In genomic region chr20:5076913-5077312, GRCh38 we compare ENCODE assay signal across 1 cellular context.
A peak's percentile ranks its signal among the peaks of the same experiment; 100 is the strongest.
TF ChIP-seq lines count a peak whose summit lies in the region.

No MANE protein-coding gene starts in this region.

TF ChIP-seq in GM12878, 131 proteins besides CTCF, POLR2A, EP300 and RAD21:
- peak; percentile 20 for TF ChIP-seq E4F1 (IDR thresholded peaks at IDR 0.05; ENCODE audit: borderline replicate concordance, partially characterized antibody)
TF ChIP-seq in GM12878: peak in this region for 1; not testable (repeated sequence) for 130.
